ENCODE assay signal across 1 cellular context in genomic region chrX:152901816-152902501, GRCh38.
TF ChIP-seq lines count a peak whose summit lies in the region.

No MANE protein-coding gene starts in this region.

TF ChIP-seq in H1, 55 proteins besides CTCF, POLR2A, EP300 and RAD21:
- no peak for TF ChIP-seq CBX5 (IDR thresholded peaks at IDR 0.05; ENCODE audit: low read depth, low read length)
- TF ChIP-seq RXRA (IDR thresholded peaks at IDR 0.05; ENCODE audit: insufficient read depth, low read depth, low read length): no peak
